ENCODE assay signal across 23 cellular contexts in genomic region chr1:159896086-159896930, GRCh38. TPM values are rescaled to one million over a fixed set of nuclear protein-coding genes. Genes with fewer than 3 reads are reported as not detected.
DNase-seq lines count a peak whose midpoint lies in the region; ATAC-seq and TF ChIP-seq lines count a peak whose summit lies in the region.
"Had no signal": no experiment of that assay in that cellular context is flagged by ENCODE, and none has a peak within 500 bp of the region (broad histone marks: within the 10 kb centered on the region; RNA-seq: fewer than 3 reads in every experiment).

No MANE protein-coding gene starts in this region.

- DNase-seq in SK-N-SH (no peak), mesothelial cell of epicardium (ENCODE audit: low spot score in 2 of 2, unreplicated experiment in 2 of 2) (no peak), transverse colon (no peak), SW 1271 (lab: John Stamatoyannopoulos, UW) (no peak), progenitor cell of endocrine pancreas (ENCODE audit: low spot score, unreplicated experiment) (no peak), foreskin melanocyte (no peak)
- DNase-seq: 8988T; activated CD4-positive, CD25-positive, alpha-beta regulatory T cell treated with anti-CD3 and anti-CD28 coated beads, Interleukin-2, amount 50 U/mL, for 72 hours; GM23248; Kasumi-1; kidney; retina; stimulated activated naive CD4-positive, alpha-beta T cell; T1000; trophoblast cell had no signal

- H3K27me3 ChIP-seq in SK-N-SH (ENCODE audit: insufficient read depth), result no peaks in the 10 kb centered on the region
- H3K27me3 ChIP-seq in transverse colon, result no peaks in the 10 kb centered on the region
- H3K27me3 ChIP-seq: BLaER1 treated with 17β-estradiol and CSF1 and Interleukin-3, amounts not matched to agents 10 nM and 100 nM; body of pancreas; SJSA1 had no signal

- no peak overlapping the region for H2AFZ ChIP-seq in SK-N-SH (ENCODE audit: low read depth)
- H2AFZ ChIP-seq: GM23248 had no signal

- no peaks in the 10 kb centered on the region for H3K9me3 ChIP-seq in SK-N-SH
- H3K9me3 ChIP-seq in transverse colon, result no peaks in the 10 kb centered on the region
- H3K9me3 ChIP-seq: body of pancreas, SJSA1 had no signal

- CTCF ChIA-PET in SK-N-SH (lab: Yijun Ruan, JAX), result interaction anchor here (1.5 to 14.6 kb wide), 3 partner anchors 100 to 116 kb away, joined by 6 to 533 read pairs (median 51); partner anchors contain the start of genes DUSP23 and FCRL6

- H3K27ac Mint-ChIP-seq in dendritic cell treated with granulocyte-macrophage colony-stimulating factor and Interleukin-4, amounts not matched to agents 40 ng/mL and 50 ng/mL, for 4 days, result peak overlapping the region; percentile 77
- H3K27ac Mint-ChIP-seq in mesothelial cell of epicardium (peak overlapping the region; percentile 26), progenitor cell of endocrine pancreas (no peak overlapping the region)
- H3K27ac Mint-ChIP-seq: activated naive CD8-positive, alpha-beta T cell had no signal

- intact Hi-C loops in dendritic cell treated with granulocyte-macrophage colony-stimulating factor and Interleukin-4, amounts not matched to agents 40 ng/mL and 50 ng/mL, for 4 days (cut with micrococcal nuclease), result loop anchor here (10.0 kb wide), 1 partner anchor 732 kb away; no protein-coding TSS in a partner anchor
- intact Hi-C loops in transverse colon (cut with DNase I; ENCODE audit: low total_unique reads), result no loop called here

- no peak overlapping the region for H3K9ac ChIP-seq in SK-N-SH
- H3K9ac ChIP-seq: BLaER1 treated with 17β-estradiol and CSF1 and Interleukin-3, amounts not matched to agents 10 nM and 100 nM; GM23248 had no signal

- in situ Hi-C loops in transverse colon (cut with MboI; ENCODE audit: low pct_ligation_motif_present in 1 of 4, low pct_unique_long_range_greater_than_20kb in 1 of 4, low sequenced_read_pairs in 3 of 4), result loop anchor here in 1 of 4 donors (10.0 kb wide), 1 partner anchor 112 kb away; the partner anchor contains the start of gene DUSP23

- H3K36me3 ChIP-seq in SK-N-SH (replicated peaks in 1 of 2; ENCODE audit: control insufficient read depth in 1 of 2, insufficient read depth in 2 of 2, low read length in 1 of 2), result no peaks in the 10 kb centered on the region
- no peaks in the 10 kb centered on the region for H3K36me3 ChIP-seq in transverse colon
- H3K36me3 ChIP-seq: BLaER1 treated with 17β-estradiol and CSF1 and Interleukin-3, amounts not matched to agents 10 nM and 100 nM; SJSA1 had no signal

- H3K4me1 ChIP-seq in SK-N-SH (ENCODE audit: control insufficient read depth in 1 of 2, insufficient read depth in 2 of 2, low read depth in 1 of 2, low read length in 1 of 2), result peaks cover 0 to 7% of the 10 kb centered on the region in 2 experiments; a peak in 1 of 4 replicates
- H3K4me1 ChIP-seq in transverse colon, result peaks cover 4 to 26% (median 11%) of the 10 kb centered on the region in 4 donors
- H3K4me1 ChIP-seq: SJSA1 had no signal

- peaks cover 57% of the 10 kb centered on the region for H3K4me1 Mint-ChIP-seq in dendritic cell treated with granulocyte-macrophage colony-stimulating factor and Interleukin-4, amounts not matched to agents 40 ng/mL and 50 ng/mL, for 4 days (ENCODE audit: low read depth)
- H3K4me1 Mint-ChIP-seq in mesothelial cell of epicardium, result peaks cover 29% of the 10 kb centered on the region
- peaks cover 20% of the 10 kb centered on the region for H3K4me1 Mint-ChIP-seq in progenitor cell of endocrine pancreas (ENCODE audit: low read depth)

- H3K36me3 Mint-ChIP-seq in dendritic cell treated with granulocyte-macrophage colony-stimulating factor and Interleukin-4, amounts not matched to agents 40 ng/mL and 50 ng/mL, for 4 days (ENCODE audit: low read depth), result no peaks in the 10 kb centered on the region
- H3K36me3 Mint-ChIP-seq in mesothelial cell of epicardium (no peaks in the 10 kb centered on the region), progenitor cell of endocrine pancreas (ENCODE audit: insufficient read depth) (no peaks in the 10 kb centered on the region)
- H3K36me3 Mint-ChIP-seq: activated naive CD8-positive, alpha-beta T cell had no signal

- H3K9me3 Mint-ChIP-seq in dendritic cell treated with granulocyte-macrophage colony-stimulating factor and Interleukin-4, amounts not matched to agents 40 ng/mL and 50 ng/mL, for 4 days, result no peaks in the 10 kb centered on the region
- no peaks in the 10 kb centered on the region for H3K9me3 Mint-ChIP-seq in mesothelial cell of epicardium
- H3K9me3 Mint-ChIP-seq in progenitor cell of endocrine pancreas (ENCODE audit: low read depth), result no peaks in the 10 kb centered on the region

- H3F3A ChIP-seq in SK-N-SH (replicated peaks; ENCODE audit: insufficient read depth), result no peaks in the 10 kb centered on the region

- POLR2A ChIA-PET in SK-N-SH (lab: Yijun Ruan, JAX), result no interaction called here

- TF ChIP-seq EP300 in SK-N-SH (IDR thresholded peaks at IDR 0.05; ENCODE audit: borderline replicate concordance in 1 of 2, low read depth in 1 of 2, low read length in 1 of 2) (no peak), transverse colon (IDR thresholded peaks at IDR 0.05; ENCODE audit: low read depth) (no peak)

- no peaks in the 10 kb centered on the region for H3K79me2 ChIP-seq in SK-N-SH (ENCODE audit: insufficient read depth)

- no peak for TF ChIP-seq POLR2A in transverse colon (IDR thresholded peaks at IDR 0.05)

- H4K20me1 ChIP-seq in SK-N-SH (ENCODE audit: insufficient read depth), result no peaks in the 10 kb centered on the region
- H4K20me1 ChIP-seq: BLaER1 treated with 17β-estradiol and CSF1 and Interleukin-3, amounts not matched to agents 10 nM and 100 nM had no signal

- no peak overlapping the region for H3K4me3 ChIP-seq in SK-N-SH (ENCODE audit: low read depth in 2 of 2, low read length in 1 of 2)
- H3K4me3 ChIP-seq in transverse colon, result no peak overlapping the region
- H3K4me3 ChIP-seq: BLaER1 treated with 17β-estradiol and CSF1 and Interleukin-3, amounts not matched to agents 10 nM and 100 nM; body of pancreas; GM23248; SJSA1 had no signal

- peak overlapping the region; percentile 31; the same call in 1 of the 2 replicates for H3K4me2 ChIP-seq in SK-N-SH

- H3K27ac ChIP-seq in SK-N-SH (ENCODE audit: low read depth in 2 of 2, low read length in 1 of 2) (peak overlapping the region in 1 of 2 experiments; percentile 36; a peak in 1 of 4 replicates), transverse colon (peak overlapping the region; percentile 11 to 35 (median 24))
- H3K27ac ChIP-seq: body of pancreas, GM23248, SJSA1 had no signal

- TF ChIP-seq RAD21 in SK-N-SH (IDR thresholded peaks at IDR 0.05; ENCODE audit: low read length), result no peak

- 83% methylated on average over 5 of the region's 5 CpGs for whole genome bisulfite sequencing in SK-N-SH (ENCODE audit: low lambda C conversion rate)
- 64 to 84% methylated on average over 3 to 5 of the region's 5 CpGs for WGBS in transverse colon (ENCODE audit: low coverage in 1 of 2), 2 donors

- no peak overlapping the region for H3K4me3 Mint-ChIP-seq in dendritic cell treated with granulocyte-macrophage colony-stimulating factor and Interleukin-4, amounts not matched to agents 40 ng/mL and 50 ng/mL, for 4 days
- no peak overlapping the region for H3K4me3 Mint-ChIP-seq in mesothelial cell of epicardium
- H3K4me3 Mint-ChIP-seq in progenitor cell of endocrine pancreas (ENCODE audit: low read depth), result no peak overlapping the region
- H3K4me3 Mint-ChIP-seq: activated naive CD8-positive, alpha-beta T cell had no signal

- TF ChIP-seq CTCF in SK-N-SH (IDR thresholded peaks at IDR 0.05), result no peak
- TF ChIP-seq CTCF in mesothelial cell of epicardium (IDR thresholded peaks at IDR 0.05; ENCODE audit: unreplicated experiment), result no peak
- TF ChIP-seq CTCF in transverse colon (IDR thresholded peaks at IDR 0.05), result no peak
- TF ChIP-seq CTCF in progenitor cell of endocrine pancreas (IDR thresholded peaks at IDR 0.05; ENCODE audit: unreplicated experiment), result no peak

- no peak for ATAC-seq in SK-N-SH treated with all-trans-retinoic acid at 6 μM for 48 hours
- ATAC-seq: body of pancreas had no signal

- no peaks in the 10 kb centered on the region for H3K9me2 ChIP-seq in SK-N-SH

- peaks cover 13% of the 10 kb centered on the region for H3K27me3 Mint-ChIP-seq in dendritic cell treated with granulocyte-macrophage colony-stimulating factor and Interleukin-4, amounts not matched to agents 40 ng/mL and 50 ng/mL, for 4 days
- H3K27me3 Mint-ChIP-seq in mesothelial cell of epicardium (ENCODE audit: low read depth), result peaks cover 2% of the 10 kb centered on the region
- peaks cover 32% of the 10 kb centered on the region for H3K27me3 Mint-ChIP-seq in progenitor cell of endocrine pancreas
- H3K27me3 Mint-ChIP-seq: activated naive CD8-positive, alpha-beta T cell had no signal

RNA-seq across cellular contexts. Expression of gene CFAP45, which starts 3.7 kb away (rescaled TPM):
- 0.57 and 0.74 TPM in 2 replicates for polyA plus RNA-seq in SK-N-SH (2012; rRNA removed)
- 0.51 and 0.66 TPM in 2 replicates for polyA plus RNA-seq in SK-N-SH (2012; cell fraction: cytosol; rRNA removed)
- polyA plus RNA-seq in SK-N-SH (2012; cell fraction: nucleus; rRNA removed), result 0.95 and 2.1 TPM in 2 replicates
- 0.18 to 0.20 TPM (median 0.20 TPM) in 3 replicates for total RNA-seq in mesothelial cell of epicardium
- under 1 TPM in 1 of 4 donors, not detected in 3; 0.32 TPM for total RNA-seq in transverse colon
- total RNA-seq in progenitor cell of endocrine pancreas, result 0.74 and 1.0 TPM in 2 replicates
- total RNA-seq: body of pancreas, GM23248 had no signal

RNA-seq across cellular contexts. Expression of gene TAGLN2, which starts 29.0 kb away (rescaled TPM):
- polyA plus RNA-seq in SK-N-SH (2012; rRNA removed), result 625 and 646 TPM in 2 replicates
- polyA plus RNA-seq in SK-N-SH (2012; cell fraction: cytosol; rRNA removed), result 361 and 510 TPM in 2 replicates
- 304 and 445 TPM in 2 replicates for polyA plus RNA-seq in SK-N-SH (2012; cell fraction: nucleus; rRNA removed)
- total RNA-seq in mesothelial cell of epicardium, result 41.6 to 46.2 TPM (median 44.6 TPM) in 3 replicates
- total RNA-seq in transverse colon, result 100 to 1,000 TPM in 3 of 4 donors, 10 to 100 TPM in 1; 65.1 to 235 (median 168) TPM
- 153 and 159 TPM in 2 replicates for total RNA-seq in progenitor cell of endocrine pancreas

RNA-seq across cellular contexts. Expression of gene VSIG8, which starts 33.9 kb away (rescaled TPM):
- not detected in 2 replicates for polyA plus RNA-seq in SK-N-SH (2012; rRNA removed)
- polyA plus RNA-seq in SK-N-SH (2012; cell fraction: cytosol; rRNA removed), result 0.03 and 0.08 TPM in 2 replicates
- polyA plus RNA-seq in SK-N-SH (2012; cell fraction: nucleus; rRNA removed), result 0.19 and 0.27 TPM in 2 replicates
- total RNA-seq in mesothelial cell of epicardium (not detected in 3 replicates), transverse colon (not detected), progenitor cell of endocrine pancreas (0.20 TPM in 1 of 2 replicates, not detected in the other)
- total RNA-seq: activated CD8-positive, alpha-beta memory T cell treated with anti-CD3 and anti-CD28 coated beads for 36 hours; body of pancreas; GM23248; kidney; OCI-LY7; SJSA1 had no signal
- polyA plus RNA-seq: GM23248 had no signal

RNA-seq across cellular contexts. Expression of gene IGSF9, which starts 49.1 kb away (rescaled TPM):
- polyA plus RNA-seq in SK-N-SH (2012; rRNA removed), result 0.86 and 2.4 TPM in 2 replicates
- 0.62 and 1.3 TPM in 2 replicates for polyA plus RNA-seq in SK-N-SH (2012; cell fraction: cytosol; rRNA removed)
- 6.9 and 10.8 TPM in 2 replicates for polyA plus RNA-seq in SK-N-SH (2012; cell fraction: nucleus; rRNA removed)
- total RNA-seq in mesothelial cell of epicardium, result 75.8 to 77.5 TPM (median 76.9 TPM) in 3 replicates
- total RNA-seq in transverse colon, result 100 to 1,000 TPM in 1 of 4 donors, 10 to 100 TPM in 3; 40.7 to 137 (median 81.3) TPM
- 68.2 and 68.6 TPM in 2 replicates for total RNA-seq in progenitor cell of endocrine pancreas
- total RNA-seq: GM23248, OCI-LY7 had no signal

RNA-seq across cellular contexts. Expression of gene SLAMF9, which starts 57.7 kb away (rescaled TPM):
- polyA plus RNA-seq in SK-N-SH (2012; rRNA removed), result 0.12 and 0.19 TPM in 2 replicates
- polyA plus RNA-seq in SK-N-SH (2012; cell fraction: cytosol; rRNA removed), result 0.08 and 0.18 TPM in 2 replicates
- polyA plus RNA-seq in SK-N-SH (2012; cell fraction: nucleus; rRNA removed), result 0.08 and 0.18 TPM in 2 replicates
- total RNA-seq in mesothelial cell of epicardium (not detected in 3 replicates), transverse colon (under 1 TPM in 1 of 4 donors, not detected in 3; 0.64 TPM), progenitor cell of endocrine pancreas (not detected in 2 replicates)
- total RNA-seq: activated CD8-positive, alpha-beta memory T cell treated with anti-CD3 and anti-CD28 coated beads for 36 hours; body of pancreas; GM23248; kidney; OCI-LY7; SJSA1 had no signal
